23 cellular contexts compared by ENCODE assay signal in the genomic region with DNA sequence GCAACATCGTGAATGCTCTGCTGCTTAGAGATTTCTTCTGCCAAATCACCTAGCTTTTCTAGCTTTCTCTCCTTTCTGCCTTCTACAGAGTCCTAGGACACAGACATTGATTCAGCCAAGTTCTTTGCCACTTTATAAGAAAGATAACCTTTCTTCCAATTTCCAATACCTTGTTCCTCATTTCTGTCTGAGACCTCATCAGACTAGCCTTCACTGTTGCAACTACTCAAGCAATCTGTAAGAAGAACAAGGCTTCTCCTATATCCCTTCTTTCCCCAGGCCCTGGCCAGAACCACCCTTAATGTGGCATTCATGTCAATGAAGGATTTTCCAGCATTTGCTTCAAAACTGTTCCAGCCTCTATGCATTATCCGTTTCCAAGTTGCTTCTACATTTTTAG.
"Had no signal": no experiment of that assay in that cellular context is flagged by ENCODE, and none has a peak within 500 bp of the region (broad histone marks: within the 10 kb centered on the region; RNA-seq: fewer than 3 reads in every experiment).

No MANE protein-coding gene starts in this region.

- H3K4me1 ChIP-seq: left ventricle myocardium inferior, prostate gland, tibial nerve had no signal

- H3K27ac Mint-ChIP-seq: activated naive CD8-positive, alpha-beta T cell treated with anti-CD3 and anti-CD28 coated beads for 36 hours; endodermal cell; natural killer cell; stimulated activated naive CD8-positive, alpha-beta T cell treated with anti-CD3 and anti-CD28 coated beads, Interleukin-15, Interleukin-2, amounts not matched to agents 100 ng/mL and 50 ng/mL, for 24 hours had no signal

- H3K36me3 ChIP-seq: esophagus squamous epithelium, gastrocnemius medialis, left ventricle myocardium inferior, neutrophil, ovary, prostate gland had no signal

- H3K27ac ChIP-seq: esophagus squamous epithelium, left ventricle myocardium inferior, neutrophil, ovary, prostate gland, tibial nerve had no signal

- ATAC-seq: activated T-cell treated with anti-CD3 and anti-CD28 coated beads, Interleukin-2, amount 50 U/mL, for 4 hours; gastrocnemius medialis; natural killer cell had no signal

- H3K4me3 Mint-ChIP-seq: activated naive CD8-positive, alpha-beta T cell treated with anti-CD3 and anti-CD28 coated beads for 36 hours; activated T-cell treated with anti-CD3 and anti-CD28 coated beads, Interleukin-2, amount 50 U/mL, for 4 hours; endodermal cell; natural killer cell; stimulated activated naive CD8-positive, alpha-beta T cell treated with anti-CD3 and anti-CD28 coated beads, Interleukin-15, Interleukin-2, amounts not matched to agents 100 ng/mL and 50 ng/mL, for 24 hours had no signal

- H3K36me3 Mint-ChIP-seq: activated naive CD8-positive, alpha-beta T cell treated with anti-CD3 and anti-CD28 coated beads for 36 hours; natural killer cell had no signal

- H3K27me3 Mint-ChIP-seq: activated naive CD8-positive, alpha-beta T cell treated with anti-CD3 and anti-CD28 coated beads for 36 hours; stimulated activated naive CD8-positive, alpha-beta T cell treated with anti-CD3 and anti-CD28 coated beads, Interleukin-15, Interleukin-2, amounts not matched to agents 100 ng/mL and 50 ng/mL, for 24 hours had no signal

- H3K4me1 Mint-ChIP-seq: activated naive CD8-positive, alpha-beta T cell treated with anti-CD3 and anti-CD28 coated beads for 36 hours; natural killer cell had no signal

- H3K27me3 ChIP-seq: esophagus squamous epithelium, gastrocnemius medialis, neutrophil, ovary, tibial nerve had no signal

- H3K9me3 ChIP-seq: esophagus squamous epithelium, gastrocnemius medialis, left ventricle myocardium inferior, neutrophil, ovary, prostate gland, tibial nerve had no signal

- DNase-seq: activated CD4-positive, alpha-beta T cell treated with anti-CD3 and anti-CD28 coated beads for 4 hours; activated CD4-positive, alpha-beta T cell treated with anti-CD3 and anti-CD28 coated beads, Interleukin-2, amount 50 U/mL, for 48 hours; activated CD4-positive, CD25-positive, alpha-beta regulatory T cell; activated CD8-positive, alpha-beta memory T cell treated with anti-CD3 and anti-CD28 coated beads, Interleukin-2, amount 50 U/mL, for 48 hours; activated naive CD4-positive, alpha-beta T cell treated with Interleukin-2 at 50 U/mL for 16 hours; activated naive CD8-positive, alpha-beta T cell treated with anti-CD3 and anti-CD28 coated beads for 36 hours; activated T-cell treated with anti-CD3 and anti-CD28 coated beads, Interleukin-2, amount 50 U/mL, for 4 hours; amniotic stem cell; cortex of kidney; endodermal cell; esophagus squamous epithelium; gastrocnemius medialis; hippocampal formation; left ventricle myocardium inferior; mammary epithelial cell; midbrain; natural killer cell; ovary; stimulated activated CD4-positive, alpha-beta T cell treated with anti-CD3 and anti-CD28 coated beads, Interleukin-4, amount 100 ng/mL, for 1 hour had no signal

- H3K4me3 ChIP-seq: esophagus squamous epithelium, gastrocnemius medialis, left ventricle myocardium inferior, ovary, prostate gland, tibial nerve had no signal
